20 cellular contexts compared by ENCODE assay signal in the genomic region with DNA sequence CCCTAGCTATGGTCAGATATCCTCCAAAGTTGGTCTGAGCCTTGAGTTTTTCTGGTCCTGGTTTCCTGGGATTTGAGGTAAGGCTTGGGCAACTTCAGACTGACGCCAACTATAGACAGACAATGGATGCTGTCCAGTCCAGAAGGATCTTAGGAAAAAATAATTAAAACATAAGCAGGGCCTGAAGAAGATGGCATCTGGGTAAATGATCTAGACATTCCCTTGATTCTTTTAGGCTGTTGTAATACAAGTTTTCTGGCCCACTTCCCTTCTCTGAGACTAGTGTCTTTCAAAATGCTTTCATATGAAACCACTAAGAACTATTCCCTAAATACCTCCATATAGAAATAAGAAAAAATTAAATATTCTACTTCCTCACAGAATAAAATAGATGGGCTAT. TPM values are rescaled to one million over a fixed set of nuclear protein-coding genes. Genes with fewer than 3 reads are reported as not detected.
DNase-seq lines count a peak whose midpoint lies in the region; TF ChIP-seq lines count a peak whose summit lies in the region.
"Had no signal": no experiment of that assay in that cellular context is flagged by ENCODE, and none has a peak within 500 bp of the region (broad histone marks: within the 10 kb centered on the region; RNA-seq: fewer than 3 reads in every experiment).

No MANE protein-coding gene starts in this region.

- no peak for TF ChIP-seq CTCF in chondrocyte (IDR thresholded peaks at IDR 0.05)

- no peaks in the 10 kb centered on the region for H3K9me3 Mint-ChIP-seq in chondrocyte (ENCODE audit: low read depth)
- H3K9me3 Mint-ChIP-seq: CD8-positive, alpha-beta T cell; nephron; T-helper 1 cell treated with Interleukin-12 subunit alpha and Interleukin-12 subunit beta and Interleukin-4 antibody, amounts not matched to agents 30 μg/mL and 1 μg/mL, for 36 hours had no signal

- no peaks in the 10 kb centered on the region for H3K36me3 Mint-ChIP-seq in chondrocyte (ENCODE audit: low read depth)

- DNase-seq in AG08395 (ENCODE audit: low spot score) (peak; percentile 72), LHCN-M2 (ENCODE audit: low read depth) (peak; percentile 15), chondrocyte (ENCODE audit: low spot score) (no peak), myocyte (ENCODE audit: low read depth) (peak; percentile 22), NCI-H748 treated with DMSO at 0.1 percent for 48 hours (lab: John Stamatoyannopoulos, UW) (no peak), NCI-H345 treated with DMSO at 0.1 percent for 48 hours (lab: John Stamatoyannopoulos, UW; ENCODE audit: unreplicated experiment) (no peak)
- DNase-seq in central memory CD4-positive, alpha-beta T cell = no peak
- DNase-seq in activated CD8-positive, alpha-beta memory T cell treated with anti-CD3 and anti-CD28 coated beads, Interleukin-2, amount 50 U/mL, for 48 hours = no peak
- DNase-seq: CD8-positive, alpha-beta T cell; DMS53; KBM-7; NCI-H1048; NCI-H2029 treated with DMSO at 0.1 percent for 48 hours; NCI-H524 treated with DMSO at 0.1 percent for 48 hours; SHP77; stimulated activated CD4-positive, alpha-beta T cell treated with anti-CD3 and anti-CD28 coated beads, Interleukin-12 subunit alpha, Interleukin-12 subunit beta, amount 100 ng/mL, for 4 hours had no signal

- H3K4me3 Mint-ChIP-seq in chondrocyte (ENCODE audit: unreplicated experiment) = no peak overlapping the region
- H3K4me3 Mint-ChIP-seq: activated naive CD8-positive, alpha-beta T cell; CD8-positive, alpha-beta T cell; nephron; T-helper 1 cell treated with Interleukin-12 subunit alpha and Interleukin-12 subunit beta and Interleukin-4 antibody, amounts not matched to agents 30 μg/mL and 1 μg/mL, for 36 hours had no signal

- peaks cover 90% of the 10 kb centered on the region for H3K4me1 Mint-ChIP-seq in chondrocyte (ENCODE audit: low read depth)

- H3K27ac Mint-ChIP-seq in chondrocyte (ENCODE audit: unreplicated experiment) = peak overlapping the region; percentile 83
- H3K27ac Mint-ChIP-seq: activated naive CD8-positive, alpha-beta T cell; CD8-positive, alpha-beta T cell; nephron; progenitor cell of endocrine pancreas; T-helper 1 cell treated with Interleukin-12 subunit alpha and Interleukin-12 subunit beta and Interleukin-4 antibody, amounts not matched to agents 30 μg/mL and 1 μg/mL, for 36 hours had no signal

- H3K27me3 Mint-ChIP-seq in chondrocyte (ENCODE audit: low read depth) = no peaks in the 10 kb centered on the region
- H3K27me3 Mint-ChIP-seq: activated naive CD8-positive, alpha-beta T cell; progenitor cell of endocrine pancreas had no signal

RNA-seq across cellular contexts. Expression of gene PLXND1, which starts 47.6 kb away (rescaled TPM):
- total RNA-seq in LHCN-M2 (2014; rRNA removed) (51.3 and 63.2 TPM in 2 replicates), chondrocyte (267 to 284 TPM (median 270 TPM) in 3 replicates), myocyte (37.7 and 44.2 TPM in 2 replicates)
- polyA plus RNA-seq in LHCN-M2 (2012) = 73.0 TPM
- 231 TPM for polyA plus RNA-seq in myocyte (2012)

Comparison
In these comparisons a context has a peak if more than half of its experiments do, and no peak if none do; other contexts are left out.
1. DNase-seq: peak in AG08395 (single experiment), LHCN-M2 (single experiment) and myocyte (single experiment); none in chondrocyte (single experiment), central memory CD4-positive, alpha-beta T cell (single experiment), activated CD8-positive, alpha-beta memory T cell treated with anti-CD3 and anti-CD28 coated beads, Interleukin-2, amount 50 U/mL, for 48 hours (single experiment), NCI-H748 treated with DMSO at 0.1 percent for 48 hours (single experiment) and NCI-H345 treated with DMSO at 0.1 percent for 48 hours (single experiment).